In genomic region chr7:142856565-142857245, GRCh38 we compare ENCODE assay signal across 1 cellular context.
A peak's percentile ranks its signal among the peaks of the same experiment; 100 is the strongest.
TF ChIP-seq lines count a peak whose summit lies in the region.

No MANE protein-coding gene starts in this region.

TF ChIP-seq in K562, 482 proteins besides CTCF, POLR2A, EP300 and RAD21 (continued from another document):
- TF ChIP-seq TAF15 (IDR thresholded peaks at IDR 0.05; ENCODE audit: low read depth, low read length) (no peak), BCOR (IDR thresholded peaks at IDR 0.05) (no peak), CBX8 (IDR thresholded peaks at IDR 0.05; ENCODE audit: borderline replicate concordance, extremely low read depth, low read depth, low read length, poor library complexity, severe bottlenecking) (no peak), HMG20B (CRISPR knock-in tag; IDR thresholded peaks at IDR 0.05) (no peak), ZNF282 (CRISPR knock-in tag; IDR thresholded peaks at IDR 0.05) (0 out of 2 replicates have a peak, but pooled peaks have one; percentile 19), CC2D1A (IDR thresholded peaks at IDR 0.05) (no peak), FOXA3 (CRISPR knock-in tag; conservative IDR thresholded peaks at IDR 0.05 in 1 of 2, IDR thresholded peaks at IDR 0.05 in 1 of 2) (no peak), SMARCA4 (IDR thresholded peaks at IDR 0.05) (no peak), NKRF (IDR thresholded peaks at IDR 0.05; ENCODE audit: borderline replicate concordance) (no peak), EGR1 (conservative IDR thresholded peaks at IDR 0.05) (peak; percentile 27), ZZZ3 (IDR thresholded peaks at IDR 0.05) (no peak), SRSF9 (IDR thresholded peaks at IDR 0.05; ENCODE audit: borderline replicate concordance, low read depth, low read length) (no peak), PTRF (tag; IDR thresholded peaks at IDR 0.05) (no peak), RHOXF2B (CRISPR knock-in tag; conservative IDR thresholded peaks at IDR 0.05) (no peak), HIVEP1 (CRISPR knock-in tag; IDR thresholded peaks at IDR 0.05) (no peak), KLF10 (CRISPR knock-in tag; IDR thresholded peaks at IDR 0.05) (no peak), HDAC1 (IDR thresholded peaks at IDR 0.05) (no peak), ZNF121 (CRISPR knock-in tag; conservative IDR thresholded peaks at IDR 0.05) (no peak), ESRRB (CRISPR knock-in tag; IDR thresholded peaks at IDR 0.05; ENCODE audit: borderline replicate concordance) (no peak), ZNF124 (CRISPR knock-in tag; IDR thresholded peaks at IDR 0.05) (peak; percentile 71; the same call in 1 of the 2 replicates), RFX1 (IDR thresholded peaks at IDR 0.05) (no peak), FOXK2 (conservative IDR thresholded peaks at IDR 0.05 in 1 of 2, IDR thresholded peaks at IDR 0.05 in 1 of 2; ENCODE audit: low read depth in 2 of 2) (no peak), STAG1 (CRISPR knock-in tag; IDR thresholded peaks at IDR 0.05; ENCODE audit: borderline replicate concordance) (no peak), JUND (IDR thresholded peaks at IDR 0.05; ENCODE audit: borderline replicate concordance, low read depth, low read length) (no peak), JUND (tag; IDR thresholded peaks at IDR 0.05; ENCODE audit: borderline replicate concordance, low read depth, low read length) (no peak), KDM5B (IDR thresholded peaks at IDR 0.05; ENCODE audit: insufficient replicate concordance, low read depth, low read length) (no peak), GTF2E2 (tag; IDR thresholded peaks at IDR 0.05) (no peak), POLR3A (IDR thresholded peaks at IDR 0.05; ENCODE audit: borderline replicate concordance, extremely low read depth, insufficient read depth, insufficient read length) (no peak)
- TF ChIP-seq, protein P1, sequence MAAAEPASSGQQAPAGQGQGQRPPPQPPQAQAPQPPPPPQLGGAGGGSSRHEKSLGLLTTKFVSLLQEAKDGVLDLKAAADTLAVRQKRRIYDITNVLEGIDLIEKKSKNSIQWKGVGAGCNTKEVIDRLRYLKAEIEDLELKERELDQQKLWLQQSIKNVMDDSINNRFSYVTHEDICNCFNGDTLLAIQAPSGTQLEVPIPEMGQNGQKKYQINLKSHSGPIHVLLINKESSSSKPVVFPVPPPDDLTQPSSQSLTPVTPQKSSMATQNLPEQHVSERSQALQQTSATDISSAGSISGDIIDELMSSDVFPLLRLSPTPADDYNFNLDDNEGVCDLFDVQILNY (CRISPR knock-in tag; IDR thresholded peaks at IDR 0.05), result peak; percentile 45; the same call in 1 of the 2 replicates
- TF ChIP-seq, protein P2, sequence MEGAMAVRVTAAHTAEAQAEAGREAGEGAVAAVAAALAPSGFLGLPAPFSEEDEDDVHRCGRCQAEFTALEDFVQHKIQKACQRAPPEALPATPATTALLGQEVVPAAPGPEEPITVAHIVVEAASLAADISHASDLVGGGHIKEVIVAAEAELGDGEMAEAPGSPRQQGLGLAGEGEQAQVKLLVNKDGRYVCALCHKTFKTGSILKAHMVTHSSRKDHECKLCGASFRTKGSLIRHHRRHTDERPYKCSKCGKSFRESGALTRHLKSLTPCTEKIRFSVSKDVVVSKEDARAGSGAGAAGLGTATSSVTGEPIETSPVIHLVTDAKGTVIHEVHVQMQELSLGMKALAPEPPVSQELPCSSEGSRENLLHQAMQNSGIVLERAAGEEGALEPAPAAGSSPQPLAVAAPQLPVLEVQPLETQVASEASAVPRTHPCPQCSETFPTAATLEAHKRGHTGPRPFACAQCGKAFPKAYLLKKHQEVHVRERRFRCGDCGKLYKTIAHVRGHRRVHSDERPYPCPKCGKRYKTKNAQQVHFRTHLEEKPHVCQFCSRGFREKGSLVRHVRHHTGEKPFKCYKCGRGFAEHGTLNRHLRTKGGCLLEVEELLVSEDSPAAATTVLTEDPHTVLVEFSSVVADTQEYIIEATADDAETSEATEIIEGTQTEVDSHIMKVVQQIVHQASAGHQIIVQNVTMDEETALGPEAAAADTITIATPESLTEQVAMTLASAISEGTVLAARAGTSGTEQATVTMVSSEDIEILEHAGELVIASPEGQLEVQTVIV (CRISPR knock-in tag; IDR thresholded peaks at IDR 0.05; ENCODE audit: borderline replicate concordance), result no peak
- TF ChIP-seq, protein P3, sequence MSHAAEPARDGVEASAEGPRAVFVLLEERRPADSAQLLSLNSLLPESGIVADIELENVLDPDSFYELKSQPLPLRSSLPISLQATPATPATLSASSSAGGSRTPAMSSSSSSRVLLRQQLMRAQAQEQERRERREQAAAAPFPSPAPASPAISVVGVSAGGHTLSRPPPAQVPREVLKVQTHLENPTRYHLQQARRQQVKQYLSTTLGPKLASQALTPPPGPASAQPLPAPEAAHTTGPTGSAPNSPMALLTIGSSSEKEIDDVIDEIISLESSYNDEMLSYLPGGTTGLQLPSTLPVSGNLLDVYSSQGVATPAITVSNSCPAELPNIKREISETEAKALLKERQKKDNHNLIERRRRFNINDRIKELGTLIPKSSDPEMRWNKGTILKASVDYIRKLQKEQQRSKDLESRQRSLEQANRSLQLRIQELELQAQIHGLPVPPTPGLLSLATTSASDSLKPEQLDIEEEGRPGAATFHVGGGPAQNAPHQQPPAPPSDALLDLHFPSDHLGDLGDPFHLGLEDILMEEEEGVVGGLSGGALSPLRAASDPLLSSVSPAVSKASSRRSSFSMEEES (CRISPR knock-in tag; IDR thresholded peaks at IDR 0.05), result no peak
